Comparison of ENCODE assay signal across 26 cellular contexts in the genomic region with DNA sequence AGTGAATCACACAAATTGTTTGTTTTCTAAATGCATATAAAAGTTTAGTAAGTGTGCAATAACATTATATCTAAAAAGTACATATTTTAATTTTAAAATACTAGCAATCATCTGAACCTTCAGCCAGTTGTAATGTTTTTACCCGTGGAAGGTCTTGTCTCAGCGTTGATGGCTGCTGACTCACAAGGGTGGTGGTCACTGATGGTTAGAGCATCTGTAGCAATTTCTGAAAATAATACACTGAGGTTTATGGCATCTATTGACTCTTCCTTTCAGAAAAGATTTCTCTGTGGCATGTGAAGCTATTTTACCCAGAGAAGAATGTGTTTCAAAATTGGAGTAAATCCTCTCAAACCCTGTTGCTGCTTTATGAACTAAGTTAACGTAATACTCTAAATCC.
"Had no signal": no experiment of that assay in that cellular context is flagged by ENCODE, and none has a peak within 500 bp of the region (broad histone marks: within the 10 kb centered on the region; RNA-seq: fewer than 3 reads in every experiment).

No MANE protein-coding gene starts in this region.

- H3K9me3 ChIP-seq: esophagus muscularis mucosa, gastrocnemius medialis, gastroesophageal sphincter had no signal

- H3K4me3 Mint-ChIP-seq: dendritic cell treated with granulocyte-macrophage colony-stimulating factor and Interleukin-4, amounts not matched to agents 40 ng/mL and 50 ng/mL, for 4 days; effector memory CD8-positive, alpha-beta T cell; endodermal cell had no signal

- H3K4me1 Mint-ChIP-seq: endodermal cell had no signal

- H3K27ac Mint-ChIP-seq: dendritic cell treated with granulocyte-macrophage colony-stimulating factor and Interleukin-4, amounts not matched to agents 40 ng/mL and 50 ng/mL, for 4 days; effector memory CD8-positive, alpha-beta T cell; endodermal cell had no signal

- H3K9me3 Mint-ChIP-seq: endodermal cell had no signal

- H2AFZ ChIP-seq: hepatocyte had no signal

- ATAC-seq: effector memory CD8-positive, alpha-beta T cell; esophagus mucosa; foreskin keratinocyte; gastrocnemius medialis; gastroesophageal sphincter; heart left ventricle; heart right ventricle had no signal

- H3K4me3 ChIP-seq: coronary artery, dorsolateral prefrontal cortex, esophagus muscularis mucosa, esophagus squamous epithelium, gastrocnemius medialis, gastroesophageal sphincter, heart left ventricle, heart right ventricle, hepatocyte had no signal

- H3K27ac ChIP-seq: coronary artery, dorsolateral prefrontal cortex, epithelial cell of prostate, esophagus muscularis mucosa, esophagus squamous epithelium, foreskin keratinocyte, gastrocnemius medialis, gastroesophageal sphincter, heart left ventricle, heart right ventricle, hepatocyte had no signal

- H3K79me2 ChIP-seq: hepatocyte had no signal

- H3K4me2 ChIP-seq: hepatocyte had no signal

- H3K36me3 ChIP-seq: esophagus muscularis mucosa, esophagus squamous epithelium, gastrocnemius medialis, gastroesophageal sphincter, heart left ventricle, heart right ventricle had no signal

- H3K27me3 Mint-ChIP-seq: dendritic cell treated with granulocyte-macrophage colony-stimulating factor and Interleukin-4, amounts not matched to agents 40 ng/mL and 50 ng/mL, for 4 days; effector memory CD8-positive, alpha-beta T cell had no signal

- H3K4me1 ChIP-seq: esophagus muscularis mucosa, esophagus squamous epithelium, foreskin keratinocyte, gastrocnemius medialis, gastroesophageal sphincter, heart left ventricle, heart right ventricle had no signal

- DNase-seq: cortex of kidney; dermis blood vessel endothelial cell; dorsolateral prefrontal cortex; effector CD4-positive, alpha-beta T cell; effector CD8-positive, alpha-beta T cell; effector memory CD4-positive, alpha-beta T cell; effector memory CD8-positive, alpha-beta T cell; endodermal cell; erythroblast; esophagus squamous epithelium; foreskin fibroblast; foreskin keratinocyte; foreskin melanocyte; gastrocnemius medialis; glutamatergic neuron; head of caudate nucleus; heart left ventricle; heart right ventricle; hippocampal formation had no signal

- H3K27me3 ChIP-seq: dorsolateral prefrontal cortex, esophagus muscularis mucosa, esophagus squamous epithelium, foreskin keratinocyte, gastrocnemius medialis, gastroesophageal sphincter, heart left ventricle, heart right ventricle, hepatocyte had no signal
